ENCODE assay signal across 1 cellular context in the genomic region with DNA sequence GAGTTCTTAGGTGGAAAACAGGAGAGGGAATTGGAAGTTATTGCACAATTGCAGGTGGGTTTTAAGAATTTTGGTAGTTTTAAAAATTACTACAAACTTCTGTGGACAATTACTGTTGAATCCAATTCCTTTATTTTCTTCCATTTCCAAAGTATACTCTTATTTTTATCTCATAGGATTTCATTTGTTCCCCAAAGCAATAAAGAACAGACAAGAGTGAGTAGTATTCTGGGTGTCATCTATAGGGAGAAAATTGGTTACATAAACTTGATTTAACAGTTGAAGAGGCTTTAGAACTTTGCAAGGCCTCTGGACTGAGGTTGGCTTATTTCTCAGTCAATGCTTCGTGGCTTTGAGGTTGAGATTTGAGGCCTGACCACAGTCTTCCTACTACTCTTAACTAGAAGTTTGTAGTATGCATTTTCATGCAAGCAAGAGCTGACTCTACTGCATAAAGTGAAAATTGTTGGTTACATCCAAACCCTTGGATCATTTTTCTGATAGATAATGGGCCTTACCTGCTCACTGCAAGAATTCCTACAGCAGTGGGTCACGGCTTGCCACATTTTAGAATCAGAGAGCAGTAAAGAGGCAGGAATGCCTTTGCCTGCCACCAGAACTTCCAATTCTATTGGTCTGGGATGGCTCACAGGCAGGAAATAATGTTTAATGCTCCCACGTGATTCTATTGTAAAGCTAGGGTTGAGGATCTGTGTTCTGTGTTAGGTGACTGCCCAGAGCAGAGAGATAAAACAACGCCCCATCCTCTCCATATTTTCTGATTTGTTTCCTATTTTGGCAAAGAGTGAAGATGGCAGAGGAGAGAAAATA.
TF ChIP-seq lines count a peak whose summit lies in the region.

No MANE protein-coding gene starts in this region.

TF ChIP-seq in HepG2, 621 proteins besides CTCF, POLR2A, EP300 and RAD21 (continued from another document):
- TF ChIP-seq ZMYM4 (CRISPR knock-in tag; IDR thresholded peaks at IDR 0.05) = peak; percentile 68; the same call in 1 of the 2 replicates
- TF ChIP-seq, protein P1, sequence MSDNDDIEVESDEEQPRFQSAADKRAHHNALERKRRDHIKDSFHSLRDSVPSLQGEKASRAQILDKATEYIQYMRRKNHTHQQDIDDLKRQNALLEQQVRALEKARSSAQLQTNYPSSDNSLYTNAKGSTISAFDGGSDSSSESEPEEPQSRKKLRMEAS (IDR thresholded peaks at IDR 0.05) = peak; percentile 23; the same call in 1 of the 2 replicates
- 0 out of 2 replicates have a peak, but pooled peaks have one; percentile 18 for TF ChIP-seq SALL1 (CRISPR knock-in tag; IDR thresholded peaks at IDR 0.05)
- TF ChIP-seq ZNF292 (CRISPR knock-in tag; IDR thresholded peaks at IDR 0.05; ENCODE audit: borderline replicate concordance, low read depth) = 0 out of 2 replicates have a peak, but pooled peaks have one; percentile 25
- TF ChIP-seq HNRNPUL1 (IDR thresholded peaks at IDR 0.05; ENCODE audit: low read depth, low read length) = no peak
- no peak for TF ChIP-seq CENPX (CRISPR knock-in tag; IDR thresholded peaks at IDR 0.05)
- TF ChIP-seq, protein P2, sequence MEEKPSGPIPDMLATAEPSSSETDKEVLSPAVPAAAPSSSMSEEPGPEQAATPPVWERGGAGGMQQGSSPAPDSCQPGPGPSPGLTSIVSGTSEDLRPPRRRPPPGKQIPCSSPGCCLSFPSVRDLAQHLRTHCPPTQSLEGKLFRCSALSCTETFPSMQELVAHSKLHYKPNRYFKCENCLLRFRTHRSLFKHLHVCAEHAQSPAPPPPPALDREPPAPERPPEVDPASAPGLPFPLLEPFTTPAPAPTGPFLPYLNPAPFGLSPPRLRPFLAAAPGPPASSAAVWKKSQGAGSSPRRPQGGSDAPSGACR (CRISPR knock-in tag; IDR thresholded peaks at IDR 0.05) = peak; percentile 71; the same call in 1 of the 2 replicates
- no peak for TF ChIP-seq ZNF567 (CRISPR knock-in tag; IDR thresholded peaks at IDR 0.05; ENCODE audit: borderline replicate concordance)
- TF ChIP-seq FOXK1 (CRISPR knock-in tag; IDR thresholded peaks at IDR 0.05; ENCODE audit: borderline replicate concordance, low read depth) = no peak
- TF ChIP-seq MAFK (conservative IDR thresholded peaks at IDR 0.05 in 1 of 2, IDR thresholded peaks at IDR 0.05 in 1 of 2; ENCODE audit: low read length in 2 of 2) = no peak
- TF ChIP-seq NR2C2 (CRISPR knock-in tag; IDR thresholded peaks at IDR 0.05; ENCODE audit: borderline replicate concordance) = no peak
